In genomic region chr10:85599081-85599480, GRCh38 we compare ENCODE assay signal across 26 cellular contexts.
"Had no signal": no experiment of that assay in that cellular context is flagged by ENCODE, and none has a peak within 500 bp of the region (broad histone marks: within the 10 kb centered on the region; RNA-seq: fewer than 3 reads in every experiment).

No MANE protein-coding gene starts in this region.

- H3K9me3 ChIP-seq: esophagus squamous epithelium, gastrocnemius medialis, neutrophil, pancreas, psoas muscle had no signal

- ATAC-seq: activated CD4-positive, alpha-beta T cell treated with anti-CD3 and anti-CD28 coated beads for 36 hours; activated T-cell treated with anti-CD3 and anti-CD28 coated beads, Interleukin-2, amount 50 U/mL, for 72 hours; gastrocnemius medialis; left ventricle myocardium superior; naive thymus-derived CD8-positive, alpha-beta T cell; pancreas; psoas muscle; right cardiac atrium had no signal

- H3K27ac Mint-ChIP-seq: activated B cell treated with CpG ODN at 0.5 μM for 24 hours; activated CD4-positive, alpha-beta T cell treated with anti-CD3 and anti-CD28 coated beads for 36 hours; activated naive CD4-positive, alpha-beta T cell treated with anti-CD3 and anti-CD28 coated beads, Interleukin-2, amount 50 U/mL, for 24 hours; activated T-cell treated with anti-CD3 and anti-CD28 coated beads, Interleukin-2, amount 50 U/mL, for 72 hours; mesothelial cell of epicardium; naive thymus-derived CD8-positive, alpha-beta T cell; T-helper 1 cell treated with Interleukin-12 subunit alpha and Interleukin-12 subunit beta and Interleukin-4 antibody, amounts not matched to agents 30 μg/mL and 1 μg/mL, for 36 hours; type B pancreatic cell had no signal

- DNase-seq: activated B cell treated with CpG ODN at 0.5 μM for 24 hours; activated CD4-positive, alpha-beta T cell treated with anti-CD3 and anti-CD28 coated beads for 36 hours; activated CD4-positive, alpha-beta T cell treated with anti-CD3 and anti-CD28 coated beads, Interleukin-2, amount 50 U/mL, for 4 hours; activated gamma-delta T cell; activated T-cell treated with anti-CD3 and anti-CD28 coated beads, Interleukin-2, amount 50 U/mL, for 72 hours; anterior cingulate cortex; caudate nucleus; effector memory CD4-positive, alpha-beta T cell; esophagus squamous epithelium; gastrocnemius medialis; hippocampal formation; left ventricle myocardium superior; mammary epithelial cell; naive thymus-derived CD8-positive, alpha-beta T cell; pancreas; psoas muscle; right cardiac atrium; stimulated activated CD4-positive, alpha-beta T cell treated with anti-CD3 and anti-CD28 coated beads, Interleukin-12 subunit alpha, Interleukin-12 subunit beta, amount 100 ng/mL, for 4 hours; stimulated activated CD4-positive, alpha-beta T cell treated with anti-CD3 and anti-CD28 coated beads, Interleukin-4, amount 100 ng/mL, for 4 hours; T1000 had no signal

- H3K27ac ChIP-seq: esophagus squamous epithelium, gastrocnemius medialis, neutrophil, pancreas, psoas muscle had no signal

- H3K4me3 ChIP-seq: esophagus squamous epithelium, gastrocnemius medialis, pancreas, psoas muscle had no signal

- H3K9me3 Mint-ChIP-seq: activated B cell treated with CpG ODN at 0.5 μM for 24 hours; activated naive CD4-positive, alpha-beta T cell treated with anti-CD3 and anti-CD28 coated beads, Interleukin-2, amount 50 U/mL, for 24 hours; activated T-cell treated with anti-CD3 and anti-CD28 coated beads, Interleukin-2, amount 50 U/mL, for 72 hours; brain; mesothelial cell of epicardium; naive thymus-derived CD8-positive, alpha-beta T cell; T-helper 1 cell treated with Interleukin-12 subunit alpha and Interleukin-12 subunit beta and Interleukin-4 antibody, amounts not matched to agents 30 μg/mL and 1 μg/mL, for 36 hours; type B pancreatic cell had no signal

- H3K27me3 Mint-ChIP-seq: activated B cell treated with CpG ODN at 0.5 μM for 24 hours; activated CD4-positive, alpha-beta T cell treated with anti-CD3 and anti-CD28 coated beads for 36 hours; activated naive CD4-positive, alpha-beta T cell treated with anti-CD3 and anti-CD28 coated beads, Interleukin-2, amount 50 U/mL, for 24 hours; naive thymus-derived CD8-positive, alpha-beta T cell had no signal

- H3K27me3 ChIP-seq: esophagus squamous epithelium, gastrocnemius medialis, neutrophil, pancreas had no signal

- H3K4me3 Mint-ChIP-seq: activated B cell treated with CpG ODN at 0.5 μM for 24 hours; activated CD4-positive, alpha-beta T cell treated with anti-CD3 and anti-CD28 coated beads for 36 hours; activated naive CD4-positive, alpha-beta T cell treated with anti-CD3 and anti-CD28 coated beads, Interleukin-2, amount 50 U/mL, for 24 hours; activated T-cell treated with anti-CD3 and anti-CD28 coated beads, Interleukin-2, amount 50 U/mL, for 72 hours; brain; mesothelial cell of epicardium; naive thymus-derived CD8-positive, alpha-beta T cell; T-helper 1 cell treated with Interleukin-12 subunit alpha and Interleukin-12 subunit beta and Interleukin-4 antibody, amounts not matched to agents 30 μg/mL and 1 μg/mL, for 36 hours; type B pancreatic cell had no signal

- H3K4me1 Mint-ChIP-seq: activated B cell treated with CpG ODN at 0.5 μM for 24 hours, mesothelial cell of epicardium had no signal

- H3K36me3 Mint-ChIP-seq: activated naive CD4-positive, alpha-beta T cell treated with anti-CD3 and anti-CD28 coated beads, Interleukin-2, amount 50 U/mL, for 24 hours; brain; mesothelial cell of epicardium; naive thymus-derived CD8-positive, alpha-beta T cell; type B pancreatic cell had no signal

- H3K4me1 ChIP-seq: esophagus squamous epithelium, gastrocnemius medialis, pancreas, psoas muscle had no signal

- H3K36me3 ChIP-seq: esophagus squamous epithelium, gastrocnemius medialis, neutrophil, pancreas had no signal
